ENCODE assay signal across 8 cellular contexts in genomic region chr9:86282979-86283535, GRCh38. TPM values are rescaled to one million over a fixed set of nuclear protein-coding genes. Genes with fewer than 3 reads are reported as not detected.
DNase-seq lines count a peak whose midpoint lies in the region; ATAC-seq and TF ChIP-seq lines count a peak whose summit lies in the region.

No MANE protein-coding gene starts in this region.

- no peaks in the 10 kb centered on the region for H3K36me3 Mint-ChIP-seq in natural killer cell treated with Interleukin-12 subunit alpha and Interleukin-12 subunit beta and Interleukin-15 and Interleukin-18, amount 100 ng/mL, for 72 hours

- no peaks in the 10 kb centered on the region for H3K27me3 Mint-ChIP-seq in natural killer cell treated with Interleukin-12 subunit alpha and Interleukin-12 subunit beta and Interleukin-15 and Interleukin-18, amount 100 ng/mL, for 72 hours

- H3K4me3 ChIP-seq in AG04450 (ENCODE audit: low read depth, low read length) (peak overlapping the region; percentile 95), esophagus squamous epithelium (peak overlapping the region; percentile 91 to 95 (median 92))

- POLR2A ChIA-PET in AG04450 (lab: Yijun Ruan, JAX): interaction anchor here (1.0 to 1.1 kb wide), 2 partner anchors 19 to 122 kb away, joined by 5 to 6 read pairs; no protein-coding TSS in a partner anchor

- H3K27me3 ChIP-seq in AG04450 (ENCODE audit: control insufficient read depth, insufficient read depth, low read length): no peaks in the 10 kb centered on the region
- H3K27me3 ChIP-seq in esophagus squamous epithelium: no peaks in the 10 kb centered on the region

- H3K9me3 Mint-ChIP-seq in natural killer cell treated with Interleukin-12 subunit alpha and Interleukin-12 subunit beta and Interleukin-15 and Interleukin-18, amount 100 ng/mL, for 72 hours: no peaks in the 10 kb centered on the region

- TF ChIP-seq CTCF in AG04450 (IDR thresholded peaks at IDR 0.05; ENCODE audit: low read depth, low read length) (no peak), esophagus squamous epithelium (IDR thresholded peaks at IDR 0.05) (no peak)

- H3K4me1 ChIP-seq in esophagus squamous epithelium: peaks cover 4 to 42% (median 20%) of the 10 kb centered on the region in 3 donors

- CTCF ChIA-PET in AG04450 (lab: Charles Lee): no interaction called here

- TF ChIP-seq POLR2A in esophagus squamous epithelium (IDR thresholded peaks at IDR 0.05): no peak

- WGBS in esophagus squamous epithelium, 2 donors: 13 to 18% methylated on average over 11 to 12 of the region's 12 CpGs

- peaks cover 0 to 26% (median 0%) of the 10 kb centered on the region in 3 donors for H3K36me3 ChIP-seq in esophagus squamous epithelium

- DNase-seq in AG04450 (ENCODE audit: low read depth, low spot score) (peak; percentile 52), esophagus squamous epithelium (lab: John Stamatoyannopoulos, UW) (no peak), SKM-1 treated with dmso at 0.1 percent for 144 hours (lab: John Stamatoyannopoulos, UW; ENCODE audit: unreplicated experiment) (no peak)
- DNase-seq in natural killer cell treated with Interleukin-12 subunit alpha and Interleukin-12 subunit beta and Interleukin-15 and Interleukin-18, amount 100 ng/mL, for 72 hours (ENCODE audit: low spot score): peak; percentile 63

- intact Hi-C loops in esophagus squamous epithelium (cut with DNase I): loop anchor here (10.0 kb wide), 1 partner anchor 72 kb away; the partner anchor contains the start of gene TUT7

- H3K9me3 ChIP-seq in AG04450 (ENCODE audit: control insufficient read depth, insufficient read depth, low read length): no peaks in the 10 kb centered on the region; the same call in 1 of the 2 replicates
- no peaks in the 10 kb centered on the region for H3K9me3 ChIP-seq in esophagus squamous epithelium

- H3K4me1 Mint-ChIP-seq in natural killer cell treated with Interleukin-12 subunit alpha and Interleukin-12 subunit beta and Interleukin-15 and Interleukin-18, amount 100 ng/mL, for 72 hours (ENCODE audit: low read depth in 2 of 2): peaks cover 27 to 31% of the 10 kb centered on the region in 2 donors

- peak overlapping the region; percentile 91 to 94 for H3K27ac Mint-ChIP-seq in natural killer cell treated with Interleukin-12 subunit alpha and Interleukin-12 subunit beta and Interleukin-15 and Interleukin-18, amount 100 ng/mL, for 72 hours

- peak; percentile 20 for ATAC-seq in GM18517 (IDR thresholded peaks at IDR 0.05; ENCODE audit: unreplicated experiment)
- ATAC-seq in HG03159 (IDR thresholded peaks at IDR 0.05; ENCODE audit: unreplicated experiment): peak; percentile 21
- peak; percentile 53 for ATAC-seq in SK-N-SH treated with all-trans-retinoic acid at 6 μM for 48 hours
- peak; percentile 40 to 62 for ATAC-seq in natural killer cell treated with Interleukin-12 subunit alpha and Interleukin-12 subunit beta and Interleukin-15 and Interleukin-18, amount 100 ng/mL, for 72 hours
- ATAC-seq in HG02938 (IDR thresholded peaks at IDR 0.05; ENCODE audit: unreplicated experiment): no peak

- H3K27ac ChIP-seq in AG04450 (ENCODE audit: low read depth, low read length): peak overlapping the region; percentile 91
- peak overlapping the region; percentile 96 to 98 (median 98) for H3K27ac ChIP-seq in esophagus squamous epithelium

- H3K4me3 Mint-ChIP-seq in natural killer cell treated with Interleukin-12 subunit alpha and Interleukin-12 subunit beta and Interleukin-15 and Interleukin-18, amount 100 ng/mL, for 72 hours: peak overlapping the region; percentile 94

TF ChIP-seq in SK-N-SH treated with all-trans-retinoic acid at 6 μM for 48 hours, 23 proteins besides CTCF, POLR2A, EP300 and RAD21:
- TF ChIP-seq TSHZ2 (CRISPR knock-in tag; IDR thresholded peaks at IDR 0.05) (no peak), ZC3H10 (CRISPR knock-in tag; IDR thresholded peaks at IDR 0.05) (no peak), ZFP3 (CRISPR knock-in tag; IDR thresholded peaks at IDR 0.05) (no peak), ZNF565 (CRISPR knock-in tag; conservative IDR thresholded peaks at IDR 0.05; ENCODE audit: low read depth) (no peak), BACH2 (CRISPR knock-in tag; IDR thresholded peaks at IDR 0.05; ENCODE audit: borderline replicate concordance) (no peak), OSR1 (CRISPR knock-in tag; IDR thresholded peaks at IDR 0.05) (no peak), TCF4 (CRISPR knock-in tag; IDR thresholded peaks at IDR 0.05; ENCODE audit: borderline replicate concordance) (no peak), CREB5 (CRISPR knock-in tag; IDR thresholded peaks at IDR 0.05; ENCODE audit: low read depth) (no peak)

RNA-seq across cellular contexts. Expression of gene ISCA1, which starts 0.7 kb away (rescaled TPM):
- 22.8 and 31.4 TPM in 2 replicates for polyA plus RNA-seq in AG04450 (2011; rRNA removed)
- 7.2 and 11.9 TPM in 2 replicates for polyA minus RNA-seq in AG04450 (2011; rRNA and poly(A)+ RNA removed)
- 10 to 100 TPM in 3 of 4 donors, 1 to 10 TPM in 1; 9.7 to 31.9 (median 24.7) TPM for total RNA-seq in esophagus squamous epithelium
- 10 to 100 TPM; 18.9 to 20.9 TPM for total RNA-seq in natural killer cell treated with Interleukin-12 subunit alpha and Interleukin-12 subunit beta and Interleukin-15 and Interleukin-18, amount 100 ng/mL, for 72 hours

RNA-seq across cellular contexts. Expression of gene C9orf153, which starts 23.6 kb away (rescaled TPM):
- 0.30 TPM in 1 of 2 replicates, not detected in the other for polyA plus RNA-seq in AG04450 (2011; rRNA removed)
- 0.23 and 0.26 TPM in 2 replicates for polyA minus RNA-seq in AG04450 (2011; rRNA and poly(A)+ RNA removed)
- total RNA-seq in esophagus squamous epithelium: not detected
- under 1 TPM in 1 of 2 donors, not detected in 1; 0.43 TPM for total RNA-seq in natural killer cell treated with Interleukin-12 subunit alpha and Interleukin-12 subunit beta and Interleukin-15 and Interleukin-18, amount 100 ng/mL, for 72 hours

Comparison
In these comparisons a context has a peak if more than half of its experiments do, and no peak if none do; other contexts are left out.
1. DNase-seq: peak in AG04450 (single experiment) and natural killer cell treated with Interleukin-12 subunit alpha and Interleukin-12 subunit beta and Interleukin-15 and Interleukin-18, amount 100 ng/mL, for 72 hours (single experiment); none in esophagus squamous epithelium (single experiment) and SKM-1 treated with dmso at 0.1 percent for 144 hours (single experiment).